Comparison of ENCODE assay signal across 9 cellular contexts in genomic region chr11:18239655-18240054, GRCh38. TPM values are rescaled to one million over a fixed set of nuclear protein-coding genes. Genes with fewer than 3 reads are reported as not detected.
"Had no signal": no experiment of that assay in that cellular context is flagged by ENCODE, and none has a peak within 500 bp of the region (broad histone marks: within the 10 kb centered on the region; RNA-seq: fewer than 3 reads in every experiment).

No MANE protein-coding gene starts in this region.

- H3K4me3 ChIP-seq: GM12878 had no signal

- ATAC-seq: GM12878 had no signal

- DNase-seq: GDM1, GF-D8 had no signal

- FAIRE-seq: G401.6, GM12878, GM12891, GM12892, GM18507, GM19239 had no signal

RNA-seq across cellular contexts. Expression of gene SAA4, which starts 3.1 kb away (rescaled TPM):
- total RNA-seq: G401, GM12878 had no signal
- polyA plus RNA-seq: GM12878 had no signal

RNA-seq across cellular contexts. Expression of gene SAA2, which starts 8.8 kb away (rescaled TPM):
- total RNA-seq: G401 had no signal
